ENCODE assay signal across 8 cellular contexts in the genomic region with DNA sequence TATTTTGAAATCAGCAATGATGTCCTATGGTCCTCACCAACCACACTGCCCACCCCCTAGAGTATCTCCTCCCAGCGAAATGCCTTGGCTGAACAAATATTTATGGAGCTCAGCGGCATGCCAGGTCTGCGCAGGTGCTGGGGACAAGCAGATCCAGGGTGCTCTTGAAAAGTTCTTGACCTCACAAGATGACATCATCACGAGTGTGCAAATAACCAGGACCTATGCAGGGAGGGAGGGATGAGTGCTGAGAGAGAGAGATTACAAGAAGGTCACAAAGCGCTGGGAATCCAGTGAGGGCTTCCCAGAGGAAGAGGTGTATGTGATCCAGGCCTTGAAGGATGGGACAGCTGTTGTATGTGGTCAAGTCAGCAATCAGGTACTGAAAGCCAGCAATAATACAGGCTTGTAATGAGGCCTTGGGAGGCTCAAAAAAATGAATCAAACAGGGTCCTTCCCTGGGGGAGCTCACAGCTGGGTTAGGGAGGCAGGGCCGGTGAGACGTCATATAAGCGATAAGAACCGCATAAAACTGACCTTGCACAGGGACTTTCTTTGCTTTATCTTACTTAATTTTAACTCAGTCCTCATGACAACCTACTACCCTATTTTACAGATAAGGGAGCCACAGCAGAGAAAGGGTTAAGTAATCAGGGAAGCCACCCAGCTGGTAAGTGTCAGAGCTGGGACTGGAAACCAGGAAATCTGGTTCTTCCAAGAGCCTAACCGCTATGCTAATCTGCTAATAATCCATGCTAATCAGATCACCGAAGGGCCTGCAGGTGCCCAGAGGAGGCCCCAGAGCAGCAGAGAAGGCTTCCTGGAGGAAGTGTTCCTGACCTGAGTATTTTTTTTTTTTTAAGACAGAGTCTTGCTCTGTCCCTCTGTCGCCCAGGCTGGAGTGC. TPM values are rescaled to one million over a fixed set of nuclear protein-coding genes. Genes with fewer than 3 reads are reported as not detected.
DNase-seq lines count a peak whose midpoint lies in the region; ATAC-seq and TF ChIP-seq lines count a peak whose summit lies in the region.

No MANE protein-coding gene starts in this region.

- no peaks in the 10 kb centered on the region for H3K9me3 Mint-ChIP-seq in neural progenitor cell

- H3K27ac Mint-ChIP-seq in neural progenitor cell: peak overlapping the region; percentile 80

- ATAC-seq in HG03520 (IDR thresholded peaks at IDR 0.05; ENCODE audit: unreplicated experiment) (no peak), HG02610 (IDR thresholded peaks at IDR 0.05; ENCODE audit: unreplicated experiment) (no peak), GM21447 (IDR thresholded peaks at IDR 0.05; ENCODE audit: unreplicated experiment) (no peak)

- H3K4me1 Mint-ChIP-seq in neural progenitor cell: peaks cover 50% of the 10 kb centered on the region

- H3K9ac ChIP-seq in neural progenitor cell: no peak overlapping the region

- TF ChIP-seq CTCF in dorsolateral prefrontal cortex (IDR thresholded peaks at IDR 0.05 in 54 of 56, conservative IDR thresholded peaks at IDR 0.05 in 2 of 56; ENCODE audit: low read depth in 1 of 56, partially characterized antibody in 56 of 56) (no peak), neural progenitor cell (IDR thresholded peaks at IDR 0.05) (no peak)

- no peak overlapping the region for H2AFZ ChIP-seq in neural progenitor cell (replicated peaks)

- H3K27ac ChIP-seq in dorsolateral prefrontal cortex (peak overlapping the region in 53 of 59 donors; percentile 2 to 96 (median 71)), neural progenitor cell (no peak overlapping the region)

- H3K4me2 ChIP-seq in neural progenitor cell: no peak overlapping the region

- H3K79me2 ChIP-seq in neural progenitor cell (ENCODE audit: low read depth): no peaks in the 10 kb centered on the region

- intact Hi-C loops in dorsolateral prefrontal cortex (cut with DNase I): no loop called here

- peaks cover 19% of the 10 kb centered on the region for H3K4me1 ChIP-seq in neural progenitor cell

- no peak overlapping the region for H3K4me3 Mint-ChIP-seq in neural progenitor cell

- no peaks in the 10 kb centered on the region for H3K36me3 ChIP-seq in neural progenitor cell

- H3K27me3 ChIP-seq in dorsolateral prefrontal cortex (no peaks in the 10 kb centered on the region), neural progenitor cell (no peaks in the 10 kb centered on the region)

- peaks cover 17% of the 10 kb centered on the region for H3F3A ChIP-seq in neural progenitor cell (ENCODE audit: low read depth)

- peak; percentile 87 for DNase-seq in ELF-1 (ENCODE audit: low read depth, low spot score)
- DNase-seq in NCI-H2196 (lab: John Stamatoyannopoulos, UW; ENCODE audit: unreplicated experiment): peak; percentile 91
- no peak for DNase-seq in dorsolateral prefrontal cortex
- peak; percentile 53 for DNase-seq in neural progenitor cell (ENCODE audit: low spot score)
- no peak for DNase-seq in AG08396 (ENCODE audit: low spot score)

- H3K27me3 Mint-ChIP-seq in neural progenitor cell (ENCODE audit: insufficient read depth, low read depth): peaks cover 2% of the 10 kb centered on the region

- no peaks in the 10 kb centered on the region for H4K20me1 ChIP-seq in neural progenitor cell (ENCODE audit: low read depth)

- H3K9me3 ChIP-seq in neural progenitor cell (ENCODE audit: low read depth): no peaks in the 10 kb centered on the region

- peak overlapping the region in 4 of 59 donors; percentile 11 to 16 (median 14) for H3K4me3 ChIP-seq in dorsolateral prefrontal cortex
- H3K4me3 ChIP-seq in neural progenitor cell: no peak overlapping the region

- H3K36me3 Mint-ChIP-seq in neural progenitor cell: no peaks in the 10 kb centered on the region

RNA-seq across cellular contexts. Expression of a gene that starts 8.2 kb away (rescaled TPM):
- 100 to 1,000 TPM; 117 to 225 (median 167) TPM for total RNA-seq in dorsolateral prefrontal cortex
- total RNA-seq in neural progenitor cell (ENCODE audit: low replicate concordance): 1.0 and 1.8 TPM in 2 replicates

RNA-seq across cellular contexts. Expression of a gene that starts 56.1 kb away (rescaled TPM):
- total RNA-seq in dorsolateral prefrontal cortex: 100 to 1,000 TPM; 382 to 717 (median 502) TPM
- 1,927 and 1,962 TPM in 2 replicates for total RNA-seq in neural progenitor cell (ENCODE audit: low replicate concordance)

Comparison
In these comparisons a context has a peak if more than half of its experiments do, and no peak if none do; other contexts are left out.
1. DNase-seq: peak in ELF-1 (single experiment), NCI-H2196 (single experiment) and neural progenitor cell (single experiment); none in dorsolateral prefrontal cortex (0 of 10) and AG08396 (single experiment).
2. RNA of a gene that starts 8.2 kb away (total RNA-seq): 117 to 225 TPM in dorsolateral prefrontal cortex; 1.0 to 1.8 TPM in neural progenitor cell; every median in the first group is over 10 times any median in the second.